In the genomic region with DNA sequence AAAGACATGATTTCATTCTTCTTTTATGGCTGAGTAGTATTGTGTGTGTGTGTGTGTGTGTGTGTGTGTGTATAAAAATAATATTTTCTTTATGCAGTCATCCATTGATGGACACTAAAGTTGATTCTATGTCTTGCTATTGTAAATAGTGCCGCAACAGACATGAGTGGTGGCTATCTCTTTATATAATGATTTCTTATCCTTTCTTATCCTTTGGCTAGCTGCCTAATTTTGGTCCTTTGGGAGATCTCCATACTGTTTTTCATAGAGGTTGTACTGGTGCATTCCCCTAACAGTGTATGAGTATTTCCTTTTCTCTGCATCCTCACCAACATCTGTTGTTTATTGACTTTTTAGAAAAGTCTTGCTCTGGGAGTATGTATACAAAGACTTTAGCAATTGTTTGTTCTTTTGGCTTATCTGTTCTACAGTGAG, we compare ENCODE assay signal across 21 cellular contexts.
A peak's percentile ranks its signal among the peaks of the same experiment; 100 is the strongest.
DNase-seq lines count a peak whose midpoint lies in the region; ATAC-seq and TF ChIP-seq lines count a peak whose summit lies in the region.
"Had no signal": no experiment of that assay in that cellular context is flagged by ENCODE, and none has a peak within 500 bp of the region (broad histone marks: within the 10 kb centered on the region; RNA-seq: fewer than 3 reads in every experiment).

No MANE protein-coding gene starts in this region.

- no TSS peak for BruUV-seq in A673 (replicated peaks; lab: Mats Ljungman, UMichigan)

- H3K27ac ChIP-seq in A673 (ENCODE audit: low read depth, low read length, poor library complexity, severe bottlenecking) = no peak overlapping the region
- H3K27ac ChIP-seq: foreskin keratinocyte, heart right ventricle, left lung, SK-N-MC, transverse colon had no signal

- H3K27me3 ChIP-seq in A673 (replicated peaks; ENCODE audit: insufficient read depth, low read depth, low read length, poor library complexity) = no peaks in the 10 kb centered on the region
- H3K27me3 ChIP-seq: foreskin keratinocyte, heart right ventricle, left lung, transverse colon had no signal

- no peak for TF ChIP-seq CTCF in A673 (conservative IDR thresholded peaks at IDR 0.05; ENCODE audit: low read depth, low read length)

- intact Hi-C loops in A673 (cut with micrococcal nuclease; ENCODE audit: unreplicated experiment) = no loop called here

- no peak overlapping the region for H3K4me3 ChIP-seq in A673 (ENCODE audit: low read depth, low read length, poor library complexity, severe bottlenecking)
- H3K4me3 ChIP-seq: HAP-1, heart right ventricle, left lung, SK-N-MC, transverse colon had no signal

- no peaks in the 10 kb centered on the region for H3K9me3 ChIP-seq in A673 (ENCODE audit: low read depth, low read length, poor library complexity, severe bottlenecking)
- H3K9me3 ChIP-seq: HAP-1, heart right ventricle, left lung, transverse colon had no signal

- ATAC-seq in HG02973 (IDR thresholded peaks at IDR 0.05; ENCODE audit: unreplicated experiment) = no peak
- ATAC-seq: foreskin keratinocyte, left lung had no signal

- no peaks in the 10 kb centered on the region for H3K36me3 ChIP-seq in A673 (ENCODE audit: insufficient read depth, low read length, poor library complexity, severe bottlenecking)
- H3K36me3 ChIP-seq: HAP-1, left lung, transverse colon had no signal

- CTCF ChIA-PET in A673 (lab: Charles Lee) = no interaction called here

- H3K4me1 ChIP-seq in A673 (ENCODE audit: insufficient read depth, low read length, poor library complexity, severe bottlenecking) = peaks cover 5% of the 10 kb centered on the region
- H3K4me1 ChIP-seq: HAP-1, left lung had no signal

- POLR2A ChIA-PET in A673 (lab: Charles Lee; ENCODE audit: low non-redundant PET) = no interaction called here

- DNase-seq in NCI-H1092 treated with DMSO at 0.1 percent for 48 hours (lab: John Stamatoyannopoulos, UW) (peak; percentile 2), NCI-H1092 (lab: John Stamatoyannopoulos, UW) (no peak), A673 (ENCODE audit: low spot score) (peak; percentile 32), NCI-H69 (lab: John Stamatoyannopoulos, UW) (peak; percentile 32), fibroblast of peridontal ligament (ENCODE audit: extremely low read depth) (peak; percentile 63), AG20443 (ENCODE audit: low spot score) (no peak), RKO (ENCODE audit: low spot score) (no peak)
- DNase-seq: activated CD4-positive, alpha-beta T cell treated with anti-CD3 and anti-CD28 coated beads for 48 hours; activated naive CD4-positive, alpha-beta T cell treated with Interleukin-2 at 50 U/mL for 16 hours; activated T-cell treated with anti-CD3 and anti-CD28 coated beads, Interleukin-2, amount 50 U/mL, for 48 hours; anterior cingulate cortex; foreskin keratinocyte; heart right ventricle; left lung; naive B cell; NCI-H1417 treated with DMSO at 0.1 percent for 48 hours; nucleus accumbens; transverse colon had no signal

Comparison
In these comparisons a context has a peak if more than half of its experiments do, and no peak if none do; other contexts are left out.
1. DNase-seq: peak in NCI-H1092 treated with DMSO at 0.1 percent for 48 hours (single experiment), A673 (single experiment), NCI-H69 (single experiment) and fibroblast of peridontal ligament (single experiment); none in NCI-H1092 (single experiment), AG20443 (single experiment) and RKO (single experiment).